In the genomic region with DNA sequence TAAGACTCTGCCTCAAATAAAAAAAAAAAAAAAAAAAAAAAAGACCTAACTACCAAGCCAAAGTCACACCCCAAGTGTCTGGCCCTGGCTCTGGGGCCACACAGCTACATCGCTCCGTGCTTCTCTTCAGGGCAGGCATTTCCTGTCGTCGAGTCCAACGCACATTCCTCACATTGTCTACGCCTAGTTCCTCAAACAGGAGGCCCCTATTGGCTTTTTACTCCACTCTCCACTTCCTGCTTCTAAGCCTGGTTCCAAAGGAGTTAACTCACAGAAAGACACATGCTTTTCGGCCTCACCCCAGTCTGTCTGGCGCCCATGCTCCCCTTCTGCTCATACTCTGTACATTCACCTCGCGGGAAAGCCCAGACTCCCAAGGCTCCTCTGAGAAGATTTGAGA, we compare ENCODE assay signal across 9 cellular contexts. TPM values are rescaled to one million over a fixed set of nuclear protein-coding genes. Genes with fewer than 3 reads are reported as not detected.
DNase-seq lines count a peak whose midpoint lies in the region; ATAC-seq and TF ChIP-seq lines count a peak whose summit lies in the region.
"Had no signal": no experiment of that assay in that cellular context is flagged by ENCODE, and none has a peak within 500 bp of the region (broad histone marks: within the 10 kb centered on the region; RNA-seq: fewer than 3 reads in every experiment).

No MANE protein-coding gene starts in this region.

- H3K4me3 ChIP-seq in breast epithelium: no peak overlapping the region
- H3K4me3 ChIP-seq in iPS DF 6.9 (ENCODE audit: low read length): no peak overlapping the region
- H3K4me3 ChIP-seq in upper lobe of right lung: no peak overlapping the region

- peaks cover 4% of the 10 kb centered on the region for H3K36me3 Mint-ChIP-seq in MCF 10A (ENCODE audit: insufficient read depth, unreplicated experiment)
- H3K36me3 Mint-ChIP-seq in activated CD8-positive, alpha-beta T cell treated with anti-CD3 and anti-CD28 coated beads, Interleukin-2, amount 10 ng/mL, durations not matched to agents 7 days and 5 days (ENCODE audit: low read depth): no peaks in the 10 kb centered on the region
- peaks cover 1 to 2% of the 10 kb centered on the region in 2 donors for H3K36me3 Mint-ChIP-seq in activated T-cell treated with anti-CD3 and anti-CD28 coated beads, Interleukin-2, amount 50 U/mL, for 72 hours (ENCODE audit: insufficient read depth in 2 of 2)

- peaks cover 7% of the 10 kb centered on the region for H3K9me3 Mint-ChIP-seq in MCF 10A (ENCODE audit: unreplicated experiment)
- H3K9me3 Mint-ChIP-seq in activated CD8-positive, alpha-beta T cell treated with anti-CD3 and anti-CD28 coated beads, Interleukin-2, amount 10 ng/mL, durations not matched to agents 7 days and 5 days (ENCODE audit: insufficient read depth): no peaks in the 10 kb centered on the region
- H3K9me3 Mint-ChIP-seq in activated T-cell treated with anti-CD3 and anti-CD28 coated beads, Interleukin-2, amount 50 U/mL, for 72 hours: no peaks in the 10 kb centered on the region

- DNase-seq in MCF 10A (ENCODE audit: unreplicated experiment) (peak; percentile 85), breast epithelium (ENCODE audit: low spot score in 2 of 2) (no peak), iPS DF 6.9 (ENCODE audit: low read depth, low spot score) (peak; percentile 79), upper lobe of right lung (peak; percentile 72), SHP77 (lab: John Stamatoyannopoulos, UW) (no peak)
- peak; percentile 26 for DNase-seq in activated CD8-positive, alpha-beta T cell treated with anti-CD3 and anti-CD28 coated beads, Interleukin-2, amount 10 ng/mL, durations not matched to agents 7 days and 5 days
- no peak for DNase-seq in activated T-cell treated with anti-CD3 and anti-CD28 coated beads, Interleukin-2, amount 50 U/mL, for 72 hours
- DNase-seq: DMS79 had no signal

- peaks cover 7% of the 10 kb centered on the region for H3K4me1 Mint-ChIP-seq in MCF 10A (ENCODE audit: insufficient read depth, unreplicated experiment)
- H3K4me1 Mint-ChIP-seq in activated CD8-positive, alpha-beta T cell treated with anti-CD3 and anti-CD28 coated beads, Interleukin-2, amount 10 ng/mL, durations not matched to agents 7 days and 5 days (ENCODE audit: low read depth): peaks cover 4% of the 10 kb centered on the region
- H3K4me1 Mint-ChIP-seq in activated T-cell treated with anti-CD3 and anti-CD28 coated beads, Interleukin-2, amount 50 U/mL, for 72 hours (ENCODE audit: low read depth): peaks cover 6% of the 10 kb centered on the region

- H3K4me1 ChIP-seq in breast epithelium: no peaks in the 10 kb centered on the region
- H3K4me1 ChIP-seq in iPS DF 6.9 (ENCODE audit: control insufficient read depth, insufficient read depth, low read length): peaks cover 3% of the 10 kb centered on the region; the same call in 1 of the 2 replicates
- H3K4me1 ChIP-seq in upper lobe of right lung: no peaks in the 10 kb centered on the region

- H3K27ac Mint-ChIP-seq in MCF 10A (ENCODE audit: low read depth, unreplicated experiment): peak overlapping the region; percentile 89
- H3K27ac Mint-ChIP-seq in activated CD8-positive, alpha-beta T cell treated with anti-CD3 and anti-CD28 coated beads, Interleukin-2, amount 10 ng/mL, durations not matched to agents 7 days and 5 days: no peak overlapping the region
- no peak overlapping the region for H3K27ac Mint-ChIP-seq in activated T-cell treated with anti-CD3 and anti-CD28 coated beads, Interleukin-2, amount 50 U/mL, for 72 hours

- H3K27ac ChIP-seq in breast epithelium (no peak overlapping the region), iPS DF 6.9 (ENCODE audit: low read length) (no peak overlapping the region), upper lobe of right lung (peak overlapping the region; percentile 30)

- no peak for TF ChIP-seq POLR2A in breast epithelium (IDR thresholded peaks at IDR 0.05)

- H3K27me3 Mint-ChIP-seq in MCF 10A (ENCODE audit: insufficient read depth, unreplicated experiment): no peaks in the 10 kb centered on the region
- no peaks in the 10 kb centered on the region for H3K27me3 Mint-ChIP-seq in activated CD8-positive, alpha-beta T cell treated with anti-CD3 and anti-CD28 coated beads, Interleukin-2, amount 10 ng/mL, durations not matched to agents 7 days and 5 days (ENCODE audit: low read depth)
- no peaks in the 10 kb centered on the region for H3K27me3 Mint-ChIP-seq in activated T-cell treated with anti-CD3 and anti-CD28 coated beads, Interleukin-2, amount 50 U/mL, for 72 hours (ENCODE audit: low read depth)

- H3K36me3 ChIP-seq in breast epithelium (no peaks in the 10 kb centered on the region), iPS DF 6.9 (ENCODE audit: control insufficient read depth, insufficient read depth, low read length) (no peaks in the 10 kb centered on the region), upper lobe of right lung (no peaks in the 10 kb centered on the region)

- H3K9me3 ChIP-seq in breast epithelium (no peaks in the 10 kb centered on the region), iPS DF 6.9 (ENCODE audit: control insufficient read depth, insufficient read depth, low read length) (no peaks in the 10 kb centered on the region), upper lobe of right lung (no peaks in the 10 kb centered on the region)

- POLR2A ChIA-PET in MCF 10A (lab: Yijun Ruan, JAX): interaction anchor here (0.7 to 2.2 kb wide), 3 partner anchors 31 to 50 kb away, joined by 3 to 15 read pairs (median 3); partner anchors contain the start of gene EIF4A2
- POLR2A ChIA-PET in activated CD8-positive, alpha-beta T cell treated with anti-CD3 and anti-CD28 coated beads, Interleukin-2, amount 10 ng/mL, durations not matched to agents 7 days and 5 days (lab: Charles Lee): no interaction called here

- ATAC-seq in activated CD8-positive, alpha-beta T cell treated with anti-CD3 and anti-CD28 coated beads, Interleukin-2, amount 10 ng/mL, durations not matched to agents 7 days and 5 days: no peak
- ATAC-seq in upper lobe of right lung (peak; percentile 98), HG03521 (IDR thresholded peaks at IDR 0.05; ENCODE audit: unreplicated experiment) (no peak)
- no peak for ATAC-seq in activated T-cell treated with anti-CD3 and anti-CD28 coated beads, Interleukin-2, amount 50 U/mL, for 72 hours (replicated peaks in 1 of 2)

- TF ChIP-seq CTCF in MCF 10A (IDR thresholded peaks at IDR 0.05; ENCODE audit: unreplicated experiment) (no peak), breast epithelium (IDR thresholded peaks at IDR 0.05) (no peak), upper lobe of right lung (IDR thresholded peaks at IDR 0.05) (no peak)

- H3K27me3 ChIP-seq in breast epithelium (no peaks in the 10 kb centered on the region), iPS DF 6.9 (ENCODE audit: control insufficient read depth, insufficient read depth, low read length) (no peaks in the 10 kb centered on the region), upper lobe of right lung (no peaks in the 10 kb centered on the region)

- peak overlapping the region; percentile 6 for H3K4me3 Mint-ChIP-seq in MCF 10A (ENCODE audit: unreplicated experiment)
- H3K4me3 Mint-ChIP-seq in activated CD8-positive, alpha-beta T cell treated with anti-CD3 and anti-CD28 coated beads, Interleukin-2, amount 10 ng/mL, durations not matched to agents 7 days and 5 days: no peak overlapping the region
- H3K4me3 Mint-ChIP-seq in activated T-cell treated with anti-CD3 and anti-CD28 coated beads, Interleukin-2, amount 50 U/mL, for 72 hours: no peak overlapping the region

- WGBS in iPS DF 6.9 (ENCODE audit: insufficient coverage, insufficient read length): no CpG with 5 or more reads among the region's 10 CpGs

- intact Hi-C loops in MCF 10A (cut with micrococcal nuclease): no loop called here
- intact Hi-C loops in breast epithelium (cut with DNase I; ENCODE audit: low total_unique reads): no loop called here
- intact Hi-C loops in upper lobe of right lung (cut with DNase I): no loop called here

- no TSS peak for BruUV-seq in MCF 10A (replicated peaks; lab: Mats Ljungman, UMichigan)

- CTCF ChIA-PET in MCF 10A (lab: Yijun Ruan, JAX): interaction anchor here (0.6 to 1.0 kb wide), 2 partner anchors 8 to 128 kb away, joined by 3 read pairs; no protein-coding TSS in a partner anchor
- CTCF ChIA-PET in activated CD8-positive, alpha-beta T cell treated with anti-CD3 and anti-CD28 coated beads, Interleukin-2, amount 10 ng/mL, durations not matched to agents 7 days and 5 days (lab: Charles Lee): no interaction called here

RNA-seq across cellular contexts. Expression of gene KNG1, which starts 28.8 kb away (rescaled TPM):
- total RNA-seq in MCF 10A (2022): not detected in 2 replicates
- under 1 TPM in 1 of 3 donors, not detected in 2; 0.48 TPM for total RNA-seq in breast epithelium
- not detected for total RNA-seq in activated CD8-positive, alpha-beta T cell treated with anti-CD3 and anti-CD28 coated beads, Interleukin-2, amount 10 ng/mL, durations not matched to agents 7 days and 5 days
- 0.14 TPM for total RNA-seq in upper lobe of right lung
- not detected for total RNA-seq in activated T-cell treated with anti-CD3 and anti-CD28 coated beads, Interleukin-2, amount 50 U/mL, for 72 hours

RNA-seq across cellular contexts. Expression of gene EIF4A2, which starts 37.4 kb away (rescaled TPM):
- total RNA-seq in MCF 10A (2022): 183 and 202 TPM in 2 replicates
- 100 to 1,000 TPM; 264 to 592 (median 493) TPM for total RNA-seq in breast epithelium
- total RNA-seq in activated CD8-positive, alpha-beta T cell treated with anti-CD3 and anti-CD28 coated beads, Interleukin-2, amount 10 ng/mL, durations not matched to agents 7 days and 5 days: 100 to 1,000 TPM; 365 to 383 TPM
- total RNA-seq in upper lobe of right lung: 405 TPM
- 100 to 1,000 TPM; 353 to 492 TPM for total RNA-seq in activated T-cell treated with anti-CD3 and anti-CD28 coated beads, Interleukin-2, amount 50 U/mL, for 72 hours

Comparison
In these comparisons a context has a peak if more than half of its experiments do, and no peak if none do; other contexts are left out.
1. DNase-seq: peak in MCF 10A (single experiment), activated CD8-positive, alpha-beta T cell treated with anti-CD3 and anti-CD28 coated beads, Interleukin-2, amount 10 ng/mL, durations not matched to agents 7 days and 5 days (single experiment), iPS DF 6.9 (single experiment) and upper lobe of right lung (single experiment); none in breast epithelium (0 of 2), SHP77 (0 of 2) and activated T-cell treated with anti-CD3 and anti-CD28 coated beads, Interleukin-2, amount 50 U/mL, for 72 hours (0 of 2).